ENCODE assay signal across 33 cellular contexts in the genomic region with DNA sequence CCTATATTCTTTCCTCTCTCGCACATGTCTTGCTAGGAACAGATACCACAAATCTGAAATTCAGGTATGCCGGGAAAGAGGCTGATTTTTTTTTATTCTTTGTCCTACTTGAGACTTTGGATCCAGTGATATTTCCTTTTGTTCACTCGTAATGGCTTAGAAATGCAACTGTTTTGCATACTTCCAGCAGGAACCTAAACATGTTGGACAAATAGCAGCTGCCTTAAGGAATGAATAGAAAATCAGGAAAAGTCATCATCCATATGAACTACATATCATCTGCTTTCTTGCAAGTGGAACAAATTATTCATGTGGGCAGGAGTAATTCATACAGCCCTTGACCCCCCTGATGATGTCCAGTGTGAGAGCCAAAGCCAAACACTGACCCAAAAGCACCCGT.
"Had no signal": no experiment of that assay in that cellular context is flagged by ENCODE, and none has a peak within 500 bp of the region (broad histone marks: within the 10 kb centered on the region; RNA-seq: fewer than 3 reads in every experiment).

No MANE protein-coding gene starts in this region.

- H3K4me2 ChIP-seq: SK-N-SH had no signal

- H3K9me3 ChIP-seq: MG63, SJSA1, SK-N-SH had no signal

- ATAC-seq: activated CD8-positive, alpha-beta T cell treated with anti-CD3 and anti-CD28 coated beads for 36 hours; activated T-cell treated with anti-CD3 and anti-CD28 coated beads, Interleukin-2, amount 50 U/mL, for 72 hours; activated T-helper 17 cell treated with anti-CD3 and anti-CD28 coated beads, Interleukin-2, amount 50 U/mL, for 72 hours; Panc1 had no signal

- H3K27me3 Mint-ChIP-seq: activated CD8-positive, alpha-beta T cell treated with anti-CD3 and anti-CD28 coated beads for 36 hours; activated T-helper 17 cell treated with anti-CD3 and anti-CD28 coated beads, Interleukin-2, amount 50 U/mL, for 72 hours had no signal

- H3K9me2 ChIP-seq: SK-N-SH had no signal

- H3K4me1 ChIP-seq: SJSA1 had no signal

- H3K36me3 ChIP-seq: brain microvascular endothelial cell, MG63, SJSA1 had no signal

- DNase-seq: activated CD4-positive, alpha-beta T cell treated with anti-CD3 and anti-CD28 coated beads for 1 hour; activated CD4-positive, alpha-beta T cell treated with anti-CD3 and anti-CD28 coated beads for 48 hours; activated CD4-positive, alpha-beta T cell treated with anti-CD3 and anti-CD28 coated beads, Interleukin-2, amount 50 U/mL, for 4 hours; activated CD4-positive, CD25-positive, alpha-beta regulatory T cell; activated CD8-positive, alpha-beta T cell treated with anti-CD3 and anti-CD28 coated beads for 36 hours; activated effector memory CD4-positive, alpha-beta T cell treated with anti-CD3 and anti-CD28 coated beads, Interleukin-2, amount 50 U/mL, for 16 hours; activated naive CD4-positive, alpha-beta T cell; activated naive CD4-positive, alpha-beta T cell treated with anti-CD3 and anti-CD28 coated beads, Interleukin-2, amount 50 U/mL, for 16 hours; activated T-cell treated with anti-CD3 and anti-CD28 coated beads, Interleukin-2, amount 50 U/mL, for 1 hour; activated T-cell treated with anti-CD3 and anti-CD28 coated beads, Interleukin-2, amount 50 U/mL, for 72 hours; amniotic stem cell; aorta; brain microvascular endothelial cell; central memory CD4-positive, alpha-beta T cell; Kasumi-1; KG1; MG63; NCI-H1092 treated with DMSO at 0.1 percent for 48 hours; NCI-H146; NCI-H187; NCI-H2029 treated with DMSO at 0.1 percent for 48 hours; NCI-H2107; NCI-H2171; NCI-H446; NCI-H510A treated with DMSO at 0.1 percent for 48 hours; RPMI8226; SHP77 treated with DMSO at 0.1 percent for 48 hours; SK-N-SH had no signal

- H3K27ac ChIP-seq: brain microvascular endothelial cell, SJSA1 had no signal

- H3K27me3 ChIP-seq: brain microvascular endothelial cell, MG63, SJSA1 had no signal

- H3K27ac Mint-ChIP-seq: activated CD8-positive, alpha-beta T cell treated with anti-CD3 and anti-CD28 coated beads for 36 hours; activated T-cell treated with anti-CD3 and anti-CD28 coated beads, Interleukin-2, amount 50 U/mL, for 72 hours; activated T-helper 17 cell treated with anti-CD3 and anti-CD28 coated beads, Interleukin-2, amount 50 U/mL, for 72 hours; T-helper 1 cell treated with Interleukin-12 subunit alpha and Interleukin-12 subunit beta and Interleukin-4 antibody, amounts not matched to agents 30 μg/mL and 1 μg/mL, for 36 hours; T-helper 2 cell treated with Interferon-gamma antibody and Interleukin-4, amounts not matched to agents 5 μg/mL and 100 μg/mL, for 36 hours had no signal

- H3K9me3 Mint-ChIP-seq: activated T-helper 17 cell treated with anti-CD3 and anti-CD28 coated beads, Interleukin-2, amount 50 U/mL, for 72 hours; T-helper 1 cell treated with Interleukin-12 subunit alpha and Interleukin-12 subunit beta and Interleukin-4 antibody, amounts not matched to agents 30 μg/mL and 1 μg/mL, for 36 hours had no signal

- H3K4me3 Mint-ChIP-seq: activated CD8-positive, alpha-beta T cell treated with anti-CD3 and anti-CD28 coated beads for 36 hours; activated T-cell treated with anti-CD3 and anti-CD28 coated beads, Interleukin-2, amount 50 U/mL, for 72 hours; activated T-helper 17 cell treated with anti-CD3 and anti-CD28 coated beads, Interleukin-2, amount 50 U/mL, for 72 hours; T-helper 1 cell treated with Interleukin-12 subunit alpha and Interleukin-12 subunit beta and Interleukin-4 antibody, amounts not matched to agents 30 μg/mL and 1 μg/mL, for 36 hours; T-helper 2 cell treated with Interferon-gamma antibody and Interleukin-4, amounts not matched to agents 5 μg/mL and 100 μg/mL, for 36 hours had no signal

- H3K4me3 ChIP-seq: MG63, SJSA1 had no signal
